ENCODE assay signal across 10 cellular contexts in genomic region chr16:30927789-30928378, GRCh38. TPM values are rescaled to one million over a fixed set of nuclear protein-coding genes. Genes with fewer than 3 reads are reported as not detected.
A peak's percentile ranks its signal among the peaks of the same experiment; 100 is the strongest.
DNase-seq lines count a peak whose midpoint lies in the region; ATAC-seq and TF ChIP-seq lines count a peak whose summit lies in the region.
"Had no signal": no experiment of that assay in that cellular context is flagged by ENCODE, and none has a peak within 500 bp of the region (broad histone marks: within the 10 kb centered on the region; RNA-seq: fewer than 3 reads in every experiment).

No MANE protein-coding gene starts in this region.

- intact Hi-C loops in Right ventricle myocardium inferior (cut with DNase I): loop anchor here (10.0 kb wide), 1 partner anchor 483 kb away; the partner anchor contains the start of gene SEPHS2
- intact Hi-C loops in activated naive CD4-positive, alpha-beta T cell treated with anti-CD3 and anti-CD28 coated beads for 36 hours (cut with micrococcal nuclease): loop anchor here (10.0 kb wide), 2 partner anchors 373 to 553 kb away; partner anchors contain the start of genes MYL11, TBC1D10B and ZNF764
- intact Hi-C loops in left cardiac atrium (cut with DNase I): no loop called here

- no peak overlapping the region for H3K4me3 ChIP-seq in right atrium auricular region

- peaks cover 6% of the 10 kb centered on the region for H3K36me3 Mint-ChIP-seq in activated naive CD4-positive, alpha-beta T cell treated with anti-CD3 and anti-CD28 coated beads for 36 hours (ENCODE audit: low read depth)

- no peak for TF ChIP-seq CTCF in right atrium auricular region (IDR thresholded peaks at IDR 0.05)

- H3K4me3 Mint-ChIP-seq in activated naive CD4-positive, alpha-beta T cell treated with anti-CD3 and anti-CD28 coated beads for 36 hours: no peak overlapping the region
- H3K4me3 Mint-ChIP-seq: T-helper 1 cell treated with Interleukin-12 subunit alpha and Interleukin-12 subunit beta and Interleukin-4 antibody, amounts not matched to agents 30 μg/mL and 1 μg/mL, for 36 hours had no signal

- no peaks in the 10 kb centered on the region for H3K9me3 Mint-ChIP-seq in activated naive CD4-positive, alpha-beta T cell treated with anti-CD3 and anti-CD28 coated beads for 36 hours
- H3K9me3 Mint-ChIP-seq: CD4-positive, alpha-beta T cell; T-helper 1 cell treated with Interleukin-12 subunit alpha and Interleukin-12 subunit beta and Interleukin-4 antibody, amounts not matched to agents 30 μg/mL and 1 μg/mL, for 36 hours had no signal

- peaks cover 0 to 30% of the 10 kb centered on the region in 2 donors for H3K4me1 ChIP-seq in right atrium auricular region

- CTCF ChIA-PET in activated naive CD4-positive, alpha-beta T cell treated with anti-CD3 and anti-CD28 coated beads for 36 hours (lab: Charles Lee): interaction anchor here (0.9 to 2.8 kb wide), 3 partner anchors 8 to 84 kb away, joined by 5 to 19 read pairs (median 5); no protein-coding TSS in a partner anchor

- no peaks in the 10 kb centered on the region for H3K9me3 ChIP-seq in right atrium auricular region

- H3K27me3 ChIP-seq in right atrium auricular region: no peaks in the 10 kb centered on the region

- no peak overlapping the region for H3K27ac ChIP-seq in right atrium auricular region

- peak; percentile 72 for DNase-seq in Right ventricle myocardium inferior (ENCODE audit: missing footprints)
- no peak for DNase-seq in right atrium auricular region (ENCODE audit: low spot score)
- peak; percentile 93 for DNase-seq in NCI-H2171 treated with DMSO at 0.1 percent for 48 hours (lab: John Stamatoyannopoulos, UW)
- peak; percentile 57 for DNase-seq in activated naive CD4-positive, alpha-beta T cell treated with anti-CD3 and anti-CD28 coated beads for 36 hours
- peak; percentile 56 for DNase-seq in left cardiac atrium
- DNase-seq in stimulated activated CD4-positive, alpha-beta T cell treated with anti-CD3 and anti-CD28 coated beads, Interleukin-15, amount 100 ng/mL, for 24 hours: peak; percentile 61
- DNase-seq in activated gamma-delta T cell (lab: John Stamatoyannopoulos, UW): no peak

- H3K4me1 Mint-ChIP-seq in activated naive CD4-positive, alpha-beta T cell treated with anti-CD3 and anti-CD28 coated beads for 36 hours (ENCODE audit: low read depth): peaks cover 14% of the 10 kb centered on the region

- no peaks in the 10 kb centered on the region for H3K27me3 Mint-ChIP-seq in activated naive CD4-positive, alpha-beta T cell treated with anti-CD3 and anti-CD28 coated beads for 36 hours (ENCODE audit: low read depth)
- H3K27me3 Mint-ChIP-seq: CD4-positive, alpha-beta T cell had no signal

- H3K36me3 ChIP-seq in right atrium auricular region: peaks cover 23% of the 10 kb centered on the region

- no peak overlapping the region for H3K27ac Mint-ChIP-seq in activated naive CD4-positive, alpha-beta T cell treated with anti-CD3 and anti-CD28 coated beads for 36 hours
- H3K27ac Mint-ChIP-seq: CD4-positive, alpha-beta T cell; T-helper 1 cell treated with Interleukin-12 subunit alpha and Interleukin-12 subunit beta and Interleukin-4 antibody, amounts not matched to agents 30 μg/mL and 1 μg/mL, for 36 hours had no signal

- ATAC-seq in Right ventricle myocardium inferior: peak; percentile 22
- ATAC-seq in left cardiac atrium: peak; percentile 6 to 30
- ATAC-seq in GM18519 (IDR thresholded peaks at IDR 0.05; ENCODE audit: low FRiP score, unreplicated experiment): no peak

RNA-seq across cellular contexts. Expression of gene FBXL19, which starts 4.5 kb away (rescaled TPM):
- 6.3 TPM for total RNA-seq in Right ventricle myocardium inferior
- total RNA-seq in right atrium auricular region: 1 to 10 TPM; 5.7 to 7.9 TPM
- total RNA-seq in activated naive CD4-positive, alpha-beta T cell treated with anti-CD3 and anti-CD28 coated beads for 36 hours: 10 to 100 TPM; 13.6 to 15.2 TPM
- 10 to 100 TPM in 1 of 2 donors, 1 to 10 TPM in 1; 6.4 to 10.1 TPM for total RNA-seq in left cardiac atrium

RNA-seq across cellular contexts. Expression of gene ORAI3, which starts 21.0 kb away (rescaled TPM):
- total RNA-seq in Right ventricle myocardium inferior: 11.4 TPM
- 10 to 100 TPM; 22.4 to 23.0 TPM for total RNA-seq in right atrium auricular region
- total RNA-seq in activated naive CD4-positive, alpha-beta T cell treated with anti-CD3 and anti-CD28 coated beads for 36 hours: 1 to 10 TPM; 4.2 to 4.7 TPM
- total RNA-seq in left cardiac atrium: 10 to 100 TPM in 1 of 2 donors, 1 to 10 TPM in 1; 8.8 to 14.2 TPM

RNA-seq across cellular contexts. Expression of gene SETD1A, which starts 29.7 kb away (rescaled TPM):
- 9.4 TPM for total RNA-seq in Right ventricle myocardium inferior
- 1 to 10 TPM; 3.8 to 8.6 TPM for total RNA-seq in right atrium auricular region
- 10 to 100 TPM; 14.3 to 14.6 TPM for total RNA-seq in activated naive CD4-positive, alpha-beta T cell treated with anti-CD3 and anti-CD28 coated beads for 36 hours
- 10 to 100 TPM in 1 of 2 donors, 1 to 10 TPM in 1; 9.2 to 10.9 TPM for total RNA-seq in left cardiac atrium

RNA-seq across cellular contexts. Expression of gene CTF1, which starts 31.5 kb away (rescaled TPM):
- total RNA-seq in Right ventricle myocardium inferior (8.7 TPM), right atrium auricular region (1 to 10 TPM; 6.5 to 7.6 TPM), left cardiac atrium (1 to 10 TPM; 6.8 to 7.3 TPM)
- total RNA-seq in activated naive CD4-positive, alpha-beta T cell treated with anti-CD3 and anti-CD28 coated beads for 36 hours: under 1 TPM; 0.21 to 0.27 TPM

RNA-seq across cellular contexts. Expression of gene BCL7C, which starts 34.0 kb away (rescaled TPM):
- total RNA-seq in Right ventricle myocardium inferior (32.2 TPM), right atrium auricular region (10 to 100 TPM; 21.1 to 35.1 TPM), left cardiac atrium (10 to 100 TPM; 20.9 to 27.9 TPM)
- 10 to 100 TPM; 18.1 to 18.6 TPM for total RNA-seq in activated naive CD4-positive, alpha-beta T cell treated with anti-CD3 and anti-CD28 coated beads for 36 hours

Comparison
In these comparisons a context has a peak if more than half of its experiments do, and no peak if none do; other contexts are left out.
1. DNase-seq: peak in Right ventricle myocardium inferior (single experiment), NCI-H2171 treated with DMSO at 0.1 percent for 48 hours (single experiment), activated naive CD4-positive, alpha-beta T cell treated with anti-CD3 and anti-CD28 coated beads for 36 hours (single experiment), left cardiac atrium (single experiment) and stimulated activated CD4-positive, alpha-beta T cell treated with anti-CD3 and anti-CD28 coated beads, Interleukin-15, amount 100 ng/mL, for 24 hours (single experiment); none in right atrium auricular region (single experiment) and activated gamma-delta T cell (single experiment).
2. intact Hi-C loops: an anchor here in Right ventricle myocardium inferior (10.0 kb wide) and activated naive CD4-positive, alpha-beta T cell treated with anti-CD3 and anti-CD28 coated beads for 36 hours (10.0 kb wide); none called in left cardiac atrium.